ENCODE assay signal across 8 cellular contexts in genomic region chr5:113050606-113051391, GRCh38.
DNase-seq lines count a peak whose midpoint lies in the region; ATAC-seq and TF ChIP-seq lines count a peak whose summit lies in the region.
"Had no signal": no experiment of that assay in that cellular context is flagged by ENCODE, and none has a peak within 500 bp of the region (broad histone marks: within the 10 kb centered on the region; RNA-seq: fewer than 3 reads in every experiment).

No MANE protein-coding gene starts in this region.

- H3K36me3 ChIP-seq in smooth muscle cell (ENCODE audit: low read depth) = no peaks in the 10 kb centered on the region

- H3K27ac ChIP-seq in smooth muscle cell (ENCODE audit: low read depth) = peak overlapping the region; percentile 73

- H3K27me3 Mint-ChIP-seq in activated CD4-positive, alpha-beta T cell treated with anti-CD3 and anti-CD28 coated beads, Interleukin-2, amount 10 ng/mL, durations not matched to agents 24 days and 14 days = no peaks in the 10 kb centered on the region
- H3K27me3 Mint-ChIP-seq: IgD-negative memory B cell had no signal

- H3K4me1 ChIP-seq in smooth muscle cell (ENCODE audit: low read depth) = no peaks in the 10 kb centered on the region

- no peaks in the 10 kb centered on the region for H3F3A ChIP-seq in smooth muscle cell (ENCODE audit: low read depth)

- no peak overlapping the region for H2AFZ ChIP-seq in smooth muscle cell (ENCODE audit: low read depth)

- peak overlapping the region; percentile 17 for H3K4me3 Mint-ChIP-seq in activated CD4-positive, alpha-beta T cell treated with anti-CD3 and anti-CD28 coated beads, Interleukin-2, amount 10 ng/mL, durations not matched to agents 24 days and 14 days
- H3K4me3 Mint-ChIP-seq: IgD-negative memory B cell had no signal

- peak overlapping the region; percentile 55 for H3K27ac Mint-ChIP-seq in activated CD4-positive, alpha-beta T cell treated with anti-CD3 and anti-CD28 coated beads, Interleukin-2, amount 10 ng/mL, durations not matched to agents 24 days and 14 days

- peaks cover 24% of the 10 kb centered on the region for H3K4me1 Mint-ChIP-seq in activated CD4-positive, alpha-beta T cell treated with anti-CD3 and anti-CD28 coated beads, Interleukin-2, amount 10 ng/mL, durations not matched to agents 24 days and 14 days

- H3K36me3 Mint-ChIP-seq in activated CD4-positive, alpha-beta T cell treated with anti-CD3 and anti-CD28 coated beads, Interleukin-2, amount 10 ng/mL, durations not matched to agents 24 days and 14 days (ENCODE audit: low read depth) = no peaks in the 10 kb centered on the region
- H3K36me3 Mint-ChIP-seq: IgD-negative memory B cell had no signal

- H3K9me3 Mint-ChIP-seq in activated CD4-positive, alpha-beta T cell treated with anti-CD3 and anti-CD28 coated beads, Interleukin-2, amount 10 ng/mL, durations not matched to agents 24 days and 14 days = no peaks in the 10 kb centered on the region
- H3K9me3 Mint-ChIP-seq: IgD-negative memory B cell had no signal

- no peaks in the 10 kb centered on the region for H3K79me2 ChIP-seq in smooth muscle cell (ENCODE audit: low read depth)

- H4K20me1 ChIP-seq in smooth muscle cell (ENCODE audit: low read depth) = no peaks in the 10 kb centered on the region

- WGBS in smooth muscle cell (ENCODE audit: low lambda C conversion rate) = 50% methylated on average over 12 of the region's 12 CpGs

- H3K4me3 ChIP-seq in smooth muscle cell = no peak overlapping the region

- ATAC-seq in GM21390 (IDR thresholded peaks at IDR 0.05; ENCODE audit: unreplicated experiment) (no peak), GM21381 (IDR thresholded peaks at IDR 0.05; ENCODE audit: unreplicated experiment) (no peak)

- TF ChIP-seq CTCF in smooth muscle cell (IDR thresholded peaks at IDR 0.05; ENCODE audit: borderline replicate concordance, insufficient read depth, poor library complexity, severe bottlenecking) = no peak

- H3K4me2 ChIP-seq in smooth muscle cell = peak overlapping the region; percentile 20

- H3K9me3 ChIP-seq in smooth muscle cell (replicated peaks; ENCODE audit: low read depth) = no peaks in the 10 kb centered on the region

- intact Hi-C loops in activated CD4-positive, alpha-beta T cell treated with anti-CD3 and anti-CD28 coated beads, Interleukin-2, amount 10 ng/mL, durations not matched to agents 24 days and 14 days (cut with micrococcal nuclease) = no loop called here

- peak; percentile 88 for DNase-seq in HT1080 (ENCODE audit: low read depth)
- peak; percentile 74 for DNase-seq in activated CD4-positive, alpha-beta T cell treated with anti-CD3 and anti-CD28 coated beads, Interleukin-2, amount 10 ng/mL, durations not matched to agents 24 days and 14 days
- DNase-seq in fibroblast of peridontal ligament (ENCODE audit: extremely low read depth) = peak; percentile 76
- no peak for DNase-seq in smooth muscle cell (lab: John Stamatoyannopoulos, UW; ENCODE audit: unreplicated experiment)
- no peak for DNase-seq in DMS153 (lab: John Stamatoyannopoulos, UW)

- no peaks in the 10 kb centered on the region for H3K27me3 ChIP-seq in smooth muscle cell (ENCODE audit: low read depth)

- H3K9ac ChIP-seq in smooth muscle cell (ENCODE audit: low read depth) = peak overlapping the region; percentile 12

Comparison
In these comparisons a context has a peak if more than half of its experiments do, and no peak if none do; other contexts are left out.
1. DNase-seq: peak in HT1080 (single experiment), activated CD4-positive, alpha-beta T cell treated with anti-CD3 and anti-CD28 coated beads, Interleukin-2, amount 10 ng/mL, durations not matched to agents 24 days and 14 days (single experiment) and fibroblast of peridontal ligament (single experiment); none in smooth muscle cell (single experiment) and DMS153 (single experiment).